4 cellular contexts compared by ENCODE assay signal in the genomic region with DNA sequence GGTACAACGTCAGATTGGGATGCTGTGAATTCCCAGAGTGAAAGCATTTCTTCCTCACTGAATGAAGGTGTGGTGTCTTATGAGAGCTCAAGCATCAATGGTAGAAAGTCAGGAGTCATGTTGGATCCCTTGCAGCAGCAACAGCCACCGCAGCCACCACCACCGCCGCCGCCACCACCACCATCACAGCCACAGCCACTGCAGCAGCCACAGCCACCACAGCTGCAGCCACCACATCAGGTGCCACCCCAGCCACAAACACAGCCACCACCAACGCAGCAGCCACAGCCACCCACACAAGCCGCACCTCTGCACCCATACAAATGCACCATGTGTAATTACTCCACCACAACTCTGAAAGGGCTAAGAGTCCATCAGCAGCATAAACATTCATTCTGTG.
"Had no signal": no experiment of that assay in that cellular context is flagged by ENCODE, and none has a peak within 500 bp of the region (broad histone marks: within the 10 kb centered on the region; RNA-seq: fewer than 3 reads in every experiment).

No MANE protein-coding gene starts in this region.

- H3K36me3 Mint-ChIP-seq: IgD-negative memory B cell had no signal

- H3K4me3 Mint-ChIP-seq: IgD-negative memory B cell had no signal

- H3K27ac ChIP-seq: HL-60 had no signal

- DNase-seq: IMR-90 had no signal

- H3K4me1 Mint-ChIP-seq: IgD-negative memory B cell had no signal

- H3K4me3 ChIP-seq: K562 had no signal

- H3K27me3 Mint-ChIP-seq: IgD-negative memory B cell had no signal

- H3K27ac Mint-ChIP-seq: IgD-negative memory B cell had no signal
